2 cellular contexts compared by ENCODE assay signal in the genomic region with DNA sequence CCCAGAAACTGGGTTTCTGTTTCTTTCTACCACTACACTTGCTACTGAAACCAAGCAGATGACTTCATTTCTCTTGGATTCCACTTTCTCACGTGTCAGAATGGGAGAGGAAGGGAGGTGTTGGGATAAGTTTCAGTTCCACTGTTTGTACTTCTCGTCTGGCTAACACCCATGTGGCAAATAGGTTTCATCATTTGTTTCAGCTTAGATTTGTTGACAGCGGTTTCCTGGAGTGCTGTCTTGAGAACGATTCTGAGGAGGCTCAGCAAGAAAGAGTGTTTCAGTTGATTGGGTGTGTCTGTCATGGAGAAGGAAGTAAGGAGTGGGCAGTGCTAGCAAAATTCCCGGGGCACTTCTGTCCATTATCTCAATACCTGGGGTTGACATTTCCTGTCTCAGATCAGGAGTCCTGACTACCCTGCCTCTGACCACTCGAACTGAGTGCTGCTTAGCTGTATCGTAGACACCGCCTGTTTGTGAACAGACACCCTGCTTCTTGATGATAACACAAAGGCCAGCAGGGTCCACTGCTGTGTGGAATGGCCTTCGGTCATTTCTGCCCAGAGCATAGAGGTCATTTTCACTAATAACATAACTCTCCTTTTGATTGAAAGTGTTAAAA. TPM values are rescaled to one million over a fixed set of nuclear protein-coding genes. Genes with fewer than 3 reads are reported as not detected.
"Had no signal": no experiment of that assay in that cellular context is flagged by ENCODE, and none has a peak within 500 bp of the region (broad histone marks: within the 10 kb centered on the region; RNA-seq: fewer than 3 reads in every experiment).

No MANE protein-coding gene starts in this region.

RNA-seq across cellular contexts. Expression of gene NCF1, which starts 29.8 kb away (rescaled TPM):
- total RNA-seq: M059J, PC-3 had no signal
